ENCODE assay signal across 17 cellular contexts in the genomic region with DNA sequence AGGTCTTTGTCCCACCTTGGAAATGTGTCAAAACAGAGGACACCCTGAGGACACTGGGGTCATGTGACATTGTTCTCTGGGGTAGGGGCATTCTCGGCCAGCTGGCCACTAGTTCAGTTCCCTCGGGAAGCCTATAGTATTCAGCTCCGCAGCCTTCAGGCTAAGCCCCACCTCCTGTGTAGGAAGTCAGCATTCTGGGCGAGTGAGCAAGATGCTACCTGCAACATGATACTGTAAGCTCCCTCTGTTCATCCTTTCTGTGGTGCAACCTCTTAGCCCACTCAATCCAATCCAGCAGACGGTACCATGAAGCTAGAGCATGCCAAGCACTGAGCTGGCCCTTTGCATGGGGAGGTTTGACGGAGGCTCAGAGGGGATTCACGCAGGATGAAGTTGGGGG. TPM values are rescaled to one million over a fixed set of nuclear protein-coding genes. Genes with fewer than 3 reads are reported as not detected.
"Had no signal": no experiment of that assay in that cellular context is flagged by ENCODE, and none has a peak within 500 bp of the region (broad histone marks: within the 10 kb centered on the region; RNA-seq: fewer than 3 reads in every experiment).

No MANE protein-coding gene starts in this region.

- H3K27ac Mint-ChIP-seq: activated CD4-positive, alpha-beta T cell treated with anti-CD3 and anti-CD28 coated beads for 36 hours; activated naive CD8-positive, alpha-beta T cell treated with anti-CD3 and anti-CD28 coated beads, Interleukin-2, amount 10 ng/mL, durations not matched to agents 7 days and 5 days; natural killer cell treated with Interleukin-12 subunit alpha and Interleukin-12 subunit beta and Interleukin-15 and Interleukin-18, amount 100 ng/mL, for 72 hours; stimulated activated effector memory CD8-positive, alpha-beta T cell treated with anti-CD3 and anti-CD28 coated beads, Interleukin-12 subunit alpha, Interleukin-12 subunit beta, amount 100 ng/mL, for 72 hours; type B pancreatic cell had no signal

- H3K9me3 ChIP-seq: sigmoid colon, stomach had no signal

- ATAC-seq: foreskin keratinocyte; left lobe of liver; natural killer cell treated with Interleukin-12 subunit alpha and Interleukin-12 subunit beta and Interleukin-15 and Interleukin-18, amount 100 ng/mL, for 72 hours had no signal

- H3K27ac ChIP-seq: coronary artery, foreskin keratinocyte, sigmoid colon, stomach had no signal

- H3K36me3 Mint-ChIP-seq: stimulated activated effector memory CD8-positive, alpha-beta T cell treated with anti-CD3 and anti-CD28 coated beads, Interleukin-12 subunit alpha, Interleukin-12 subunit beta, amount 100 ng/mL, for 72 hours; type B pancreatic cell had no signal

- H3K36me3 ChIP-seq: sigmoid colon, stomach had no signal

- DNase-seq: activated naive CD4-positive, alpha-beta T cell; activated naive CD8-positive, alpha-beta T cell treated with anti-CD3 and anti-CD28 coated beads, Interleukin-2, amount 10 ng/mL, durations not matched to agents 7 days and 5 days; activated T-cell treated with anti-CD3 and anti-CD28 coated beads for 4 hours; amygdala; central memory CD4-positive, alpha-beta T cell; hypothalamus; sigmoid colon; stomach had no signal

- H3K4me1 ChIP-seq: foreskin keratinocyte had no signal

- H3K4me3 Mint-ChIP-seq: activated CD4-positive, alpha-beta T cell treated with anti-CD3 and anti-CD28 coated beads for 36 hours; activated naive CD8-positive, alpha-beta T cell treated with anti-CD3 and anti-CD28 coated beads, Interleukin-2, amount 10 ng/mL, durations not matched to agents 7 days and 5 days; natural killer cell treated with Interleukin-12 subunit alpha and Interleukin-12 subunit beta and Interleukin-15 and Interleukin-18, amount 100 ng/mL, for 72 hours; stimulated activated effector memory CD8-positive, alpha-beta T cell treated with anti-CD3 and anti-CD28 coated beads, Interleukin-12 subunit alpha, Interleukin-12 subunit beta, amount 100 ng/mL, for 72 hours; type B pancreatic cell had no signal

- H3K4me3 ChIP-seq: coronary artery, lung, sigmoid colon, stomach had no signal

RNA-seq across cellular contexts. Expression of a gene that starts 5.3 kb away (rescaled TPM):
- total RNA-seq: epithelial cell of proximal tubule had no signal
